Comparison of ENCODE assay signal across 8 cellular contexts in the genomic region with DNA sequence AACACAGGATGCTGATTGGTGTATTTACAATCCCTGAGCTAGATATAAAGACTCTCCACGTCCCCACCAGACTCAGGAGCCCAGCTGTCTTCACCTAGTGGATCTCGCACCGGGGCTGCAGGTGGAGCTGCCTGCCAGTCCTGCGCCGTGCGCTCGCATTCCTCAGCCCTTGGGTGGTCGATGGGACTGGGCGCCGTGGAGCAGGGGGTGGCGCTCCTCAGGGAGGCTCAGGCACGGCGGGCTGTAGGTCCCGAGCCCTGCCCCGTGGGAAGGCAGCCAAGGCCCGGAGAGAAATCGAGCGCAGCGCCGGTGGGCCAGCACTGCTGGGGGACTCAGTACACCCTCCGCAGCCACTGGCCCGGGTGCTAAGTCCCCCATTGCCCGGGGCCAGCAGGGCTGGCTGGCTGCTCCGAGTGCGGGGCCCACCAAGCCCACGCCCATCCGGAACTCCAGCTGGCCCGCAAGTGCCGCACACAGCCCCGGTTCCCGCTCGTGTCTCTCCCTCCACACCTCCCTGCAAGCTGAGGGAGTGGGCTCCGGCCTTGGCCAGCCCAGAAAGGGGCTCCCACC. TPM values are rescaled to one million over a fixed set of nuclear protein-coding genes. Genes with fewer than 3 reads are reported as not detected.
"Had no signal": no experiment of that assay in that cellular context is flagged by ENCODE, and none has a peak within 500 bp of the region (broad histone marks: within the 10 kb centered on the region; RNA-seq: fewer than 3 reads in every experiment).

No MANE protein-coding gene starts in this region.

RNA-seq across cellular contexts. Expression of a gene that starts 33.7 kb away (rescaled TPM):
- total RNA-seq: OCI-LY7, PC-3, PC-9, Right ventricle myocardium inferior, Right ventricle myocardium superior, RPMI7951, SJCRH30, SK-MEL-5 had no signal

RNA-seq across cellular contexts. Expression of a gene that starts 50.2 kb away (rescaled TPM):
- total RNA-seq: OCI-LY7, PC-3, PC-9, Right ventricle myocardium inferior, Right ventricle myocardium superior, RPMI7951, SJCRH30, SK-MEL-5 had no signal
